ENCODE assay signal across 10 cellular contexts in the genomic region with DNA sequence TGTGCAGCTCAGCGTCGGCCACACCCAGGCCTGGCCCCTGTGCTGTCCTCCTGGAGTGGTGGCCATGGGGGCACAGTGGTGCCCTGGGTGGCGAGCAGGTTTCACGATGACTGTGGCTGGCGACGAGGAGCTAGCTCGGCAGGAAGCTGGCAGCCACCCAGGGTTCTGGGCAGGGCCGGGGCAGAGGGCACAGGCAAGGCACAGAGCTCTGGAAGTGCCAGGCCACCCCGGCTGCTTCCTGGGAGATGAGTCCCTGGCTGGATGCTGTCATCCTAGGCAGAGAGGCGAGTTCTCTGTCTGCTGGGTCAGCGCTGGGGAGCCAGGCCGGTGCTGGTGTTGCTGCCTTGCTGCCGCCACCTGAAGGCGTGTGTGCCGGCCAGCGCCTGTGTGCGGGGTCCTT. TPM values are rescaled to one million over a fixed set of nuclear protein-coding genes. Genes with fewer than 3 reads are reported as not detected.
DNase-seq lines count a peak whose midpoint lies in the region; ATAC-seq and TF ChIP-seq lines count a peak whose summit lies in the region.
"Had no signal": no experiment of that assay in that cellular context is flagged by ENCODE, and none has a peak within 500 bp of the region (broad histone marks: within the 10 kb centered on the region; RNA-seq: fewer than 3 reads in every experiment).

No MANE protein-coding gene starts in this region.

- no peak overlapping the region for H3K27ac ChIP-seq in OCI-LY7 (ENCODE audit: low read depth, low read length, poor library complexity, severe bottlenecking)

- no peak for ATAC-seq in GM21360 (IDR thresholded peaks at IDR 0.05; ENCODE audit: unreplicated experiment)

- intact Hi-C loops in OCI-LY7 (cut with micrococcal nuclease; ENCODE audit: unreplicated experiment): no loop called here

- H3K79me2 ChIP-seq in OCI-LY7 (ENCODE audit: insufficient read depth, low read depth, low read length): no peaks in the 10 kb centered on the region

- TF ChIP-seq CTCF in OCI-LY7 (conservative IDR thresholded peaks at IDR 0.05; ENCODE audit: low read length): no peak

- H3K4me3 ChIP-seq in OCI-LY7 (ENCODE audit: low read depth, low read length, poor library complexity, severe bottlenecking): no peak overlapping the region

- CTCF ChIA-PET in OCI-LY7 (lab: Charles Lee; ENCODE audit: unreplicated experiment): no interaction called here

- no peaks in the 10 kb centered on the region for H3K9me2 ChIP-seq in OCI-LY7 (ENCODE audit: insufficient read depth, low read length)

- BruUV-seq in OCI-LY7 (replicated peaks; lab: Mats Ljungman, UMichigan): no TSS peak

- no peaks in the 10 kb centered on the region for H3K36me3 ChIP-seq in OCI-LY7 (ENCODE audit: insufficient read depth, low read length)

- POLR2A ChIA-PET in OCI-LY7 (lab: Charles Lee): no interaction called here

- H4K20me1 ChIP-seq in OCI-LY7 (ENCODE audit: insufficient read depth, low read length): no peaks in the 10 kb centered on the region

- no peak overlapping the region for H2AFZ ChIP-seq in OCI-LY7 (ENCODE audit: low read length)

- H3K4me2 ChIP-seq in OCI-LY7 (ENCODE audit: low read length): no peak overlapping the region

- H3K4me1 ChIP-seq in OCI-LY7 (ENCODE audit: insufficient read depth, low read length, poor library complexity, severe bottlenecking): no peaks in the 10 kb centered on the region

- DNase-seq in NCI-H2029 (lab: John Stamatoyannopoulos, UW) (peak; percentile 60), NCI-H2029 treated with DMSO at 0.1 percent for 48 hours (lab: John Stamatoyannopoulos, UW) (no peak), cerebellum (ENCODE audit: low spot score) (peak; percentile 36), medulla oblongata (ENCODE audit: extremely low spot score) (peak; percentile 52), ureter (ENCODE audit: low spot score) (peak; percentile 89), RKO (ENCODE audit: low spot score) (no peak), OCI-LY7 (ENCODE audit: low spot score) (no peak)
- DNase-seq: activated CD8-positive, alpha-beta memory T cell treated with anti-CD3 and anti-CD28 coated beads, Interleukin-2, amount 50 U/mL, for 48 hours; OCI-M1 had no signal

- no peaks in the 10 kb centered on the region for H3K9me3 ChIP-seq in OCI-LY7 (ENCODE audit: low read length)

RNA-seq across cellular contexts. Expression of a gene that starts 51.7 kb away (rescaled TPM):
- total RNA-seq in cerebellum: 5.7 TPM
- total RNA-seq in ureter: 173 TPM
- 0.05 and 0.25 TPM in 2 replicates for total RNA-seq in OCI-LY7 (2014; rRNA removed; shearing (Covaris generic))
- 0.40 and 0.44 TPM in 2 replicates for total RNA-seq in OCI-LY7 (2022)

Comparison
In these comparisons a context has a peak if more than half of its experiments do, and no peak if none do; other contexts are left out.
1. DNase-seq: peak in NCI-H2029 (single experiment), cerebellum (single experiment), medulla oblongata (single experiment) and ureter (single experiment); none in NCI-H2029 treated with DMSO at 0.1 percent for 48 hours (single experiment), RKO (single experiment) and OCI-LY7 (single experiment).
2. RNA of a gene that starts 51.7 kb away (total RNA-seq): 173 TPM in ureter (single experiment); 5.7 TPM in cerebellum (single experiment) and 0.05 to 0.44 TPM in OCI-LY7; every median in the first group is over 10 times any median in the second.